In the genomic region with DNA sequence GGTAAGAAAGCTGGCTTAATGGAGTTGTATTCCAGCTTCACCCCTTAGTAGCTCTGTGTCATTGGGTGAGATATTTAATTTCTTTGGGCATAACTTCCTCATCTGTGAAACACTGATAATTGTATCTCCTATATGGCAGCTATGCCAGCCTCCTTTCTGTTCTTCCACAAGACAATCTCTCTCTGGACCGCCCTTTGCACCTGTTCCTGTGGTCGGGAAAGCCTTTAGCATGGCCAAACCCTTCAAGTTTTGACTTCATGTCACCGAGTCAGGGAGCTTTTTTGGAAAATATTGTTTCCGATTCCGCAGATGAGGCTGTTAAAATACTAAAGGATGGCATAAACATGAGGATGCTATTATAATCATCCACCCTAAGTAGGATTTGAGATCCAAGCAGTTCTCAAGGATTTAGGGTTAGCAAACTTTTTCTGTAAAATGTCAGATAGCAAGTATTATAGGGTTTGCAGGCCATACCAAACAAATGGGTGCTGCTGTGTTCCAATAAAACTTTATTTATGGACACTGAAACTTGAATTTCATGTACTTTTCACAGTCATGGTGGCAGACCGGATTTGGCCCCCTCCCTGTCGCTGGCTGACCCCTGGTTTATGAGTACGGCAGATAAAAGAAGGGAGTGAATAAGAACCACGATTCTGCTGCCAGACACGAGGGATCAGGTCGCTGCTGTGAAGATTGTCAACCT, we compare ENCODE assay signal across 7 cellular contexts. TPM values are rescaled to one million over a fixed set of nuclear protein-coding genes. Genes with fewer than 3 reads are reported as not detected.
DNase-seq lines count a peak whose midpoint lies in the region; ATAC-seq and TF ChIP-seq lines count a peak whose summit lies in the region.

No MANE protein-coding gene starts in this region.

- no peaks in the 10 kb centered on the region for H3K9me3 ChIP-seq in iPS-18a (ENCODE audit: control insufficient read depth, low read depth, low read length)
- H3K9me3 ChIP-seq in stomach, result no peaks in the 10 kb centered on the region

- H3K9ac ChIP-seq in iPS-18a (ENCODE audit: low read length), result peak overlapping the region; percentile 75

- H3K36me3 Mint-ChIP-seq in IgD-negative memory B cell, result no peaks in the 10 kb centered on the region
- peaks cover 38% of the 10 kb centered on the region for H3K36me3 Mint-ChIP-seq in activated T-helper 17 cell treated with anti-CD3 and anti-CD28 coated beads, Interleukin-2, amount 50 U/mL, for 72 hours (ENCODE audit: low read depth)

- H3K9me3 Mint-ChIP-seq in IgD-negative memory B cell, result no peaks in the 10 kb centered on the region
- peaks cover under 1% of the 10 kb centered on the region for H3K9me3 Mint-ChIP-seq in activated T-helper 17 cell treated with anti-CD3 and anti-CD28 coated beads, Interleukin-2, amount 50 U/mL, for 72 hours

- H3K27me3 Mint-ChIP-seq in IgD-negative memory B cell, result no peaks in the 10 kb centered on the region
- no peaks in the 10 kb centered on the region for H3K27me3 Mint-ChIP-seq in activated T-helper 17 cell treated with anti-CD3 and anti-CD28 coated beads, Interleukin-2, amount 50 U/mL, for 72 hours

- peak overlapping the region; percentile 11 to 90 (median 82) for H3K27ac Mint-ChIP-seq in IgD-negative memory B cell
- peak overlapping the region; percentile 93 for H3K27ac Mint-ChIP-seq in activated T-helper 17 cell treated with anti-CD3 and anti-CD28 coated beads, Interleukin-2, amount 50 U/mL, for 72 hours

- H3K4me3 ChIP-seq in iPS-18a (ENCODE audit: low read length) (peak overlapping the region; percentile 94), stomach (peak overlapping the region; percentile 57 to 90 (median 82))

- no peak for DNase-seq in stomach

- intact Hi-C loops in stomach (cut with DNase I; ENCODE audit: low total_unique reads), result no loop called here

- H3K4me1 ChIP-seq in iPS-18a (ENCODE audit: control insufficient read depth, low read depth, low read length) (peaks cover 14% of the 10 kb centered on the region), stomach (peaks cover 14 to 34% (median 26%) of the 10 kb centered on the region in 4 donors)

- peak overlapping the region; percentile 89 to 93 (median 91) for H3K4me3 Mint-ChIP-seq in IgD-negative memory B cell
- H3K4me3 Mint-ChIP-seq in activated T-helper 17 cell treated with anti-CD3 and anti-CD28 coated beads, Interleukin-2, amount 50 U/mL, for 72 hours, result peak overlapping the region; percentile 86

- H3K27ac ChIP-seq in iPS-18a (ENCODE audit: low read length) (no peak overlapping the region), stomach (peak overlapping the region; percentile 96 to 100 (median 99))

- H3K36me3 ChIP-seq in iPS-18a (ENCODE audit: control insufficient read depth, low read depth, low read length) (no peaks in the 10 kb centered on the region), stomach (no peaks in the 10 kb centered on the region)

- peaks cover 31% of the 10 kb centered on the region for H3K27me3 ChIP-seq in iPS-18a (ENCODE audit: control insufficient read depth, insufficient read depth, low read length)
- H3K27me3 ChIP-seq in stomach, result no peaks in the 10 kb centered on the region

- TF ChIP-seq EP300 in stomach (IDR thresholded peaks at IDR 0.05), result no peak

- 72 to 83% (median 75%) methylated on average over 10 to 11 of the region's 11 CpGs for WGBS in stomach, 5 donors

- TF ChIP-seq CTCF in stomach (IDR thresholded peaks at IDR 0.05), result no peak

- TF ChIP-seq POLR2A in stomach (IDR thresholded peaks at IDR 0.05), result no peak

- H3K4me1 Mint-ChIP-seq in IgD-negative memory B cell, result peaks cover 18 to 27% (median 22%) of the 10 kb centered on the region in 3 donors
- H3K4me1 Mint-ChIP-seq in activated T-helper 17 cell treated with anti-CD3 and anti-CD28 coated beads, Interleukin-2, amount 50 U/mL, for 72 hours, result peaks cover 49% of the 10 kb centered on the region

- no peak for ATAC-seq in activated T-helper 17 cell treated with anti-CD3 and anti-CD28 coated beads, Interleukin-2, amount 50 U/mL, for 72 hours (replicated peaks)
- ATAC-seq in HG03108 (IDR thresholded peaks at IDR 0.05; ENCODE audit: unreplicated experiment), result no peak
- ATAC-seq in HG02571 (IDR thresholded peaks at IDR 0.05; ENCODE audit: unreplicated experiment), result no peak
- no peak for ATAC-seq in GM21528 (IDR thresholded peaks at IDR 0.05; ENCODE audit: low FRiP score, unreplicated experiment)

RNA-seq across cellular contexts. Expression of a gene that starts 0.7 kb away (rescaled TPM):
- polyA plus RNA-seq in IgD-negative memory B cell (21.6 TPM), stomach (10 to 100 TPM; 20.2 to 27.8 (median 25.3) TPM)
- total RNA-seq in activated T-helper 17 cell treated with anti-CD3 and anti-CD28 coated beads, Interleukin-2, amount 50 U/mL, for 72 hours, result 100 to 1,000 TPM in 1 of 2 donors, 10 to 100 TPM in 1; 35.0 to 101 TPM
- 100 to 1,000 TPM in 2 of 5 donors, 10 to 100 TPM in 3; 24.5 to 123 (median 42.6) TPM for total RNA-seq in stomach
